In the genomic region with DNA sequence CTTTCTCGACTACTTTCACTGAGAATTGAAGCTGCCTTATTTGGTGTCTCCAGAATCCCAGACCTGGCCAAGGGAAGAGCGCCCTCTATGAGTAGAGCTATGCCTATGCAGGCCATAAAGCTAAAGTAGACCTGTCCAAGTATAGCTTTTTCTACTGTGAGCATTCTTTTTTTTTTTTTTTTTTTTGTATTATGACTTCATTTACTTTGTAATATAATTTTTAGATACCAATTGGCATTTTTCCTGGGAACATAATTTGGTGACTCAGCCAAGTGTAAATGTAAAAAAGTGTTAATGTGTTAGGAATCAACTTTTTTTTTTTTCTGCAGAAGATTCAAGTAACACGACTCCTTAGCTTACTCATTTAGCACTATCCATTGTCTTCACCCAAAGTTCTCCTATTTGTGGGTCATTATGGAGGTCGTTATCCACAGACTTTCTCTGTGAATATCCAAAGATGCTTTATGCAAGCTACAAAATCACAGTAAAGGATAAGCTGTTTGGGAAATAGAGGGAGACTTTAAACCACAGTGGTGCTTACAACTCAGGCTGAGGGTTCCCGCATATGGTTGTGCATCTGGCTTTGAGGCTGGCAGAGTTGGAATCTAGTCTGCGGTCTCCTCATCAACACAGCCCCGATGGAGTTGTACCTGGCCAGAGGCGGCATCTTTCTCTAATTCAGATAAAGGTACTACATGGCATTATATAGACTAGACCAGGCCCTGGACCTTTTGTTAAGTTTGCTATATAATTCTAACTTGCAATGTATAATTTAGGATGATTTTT, we compare ENCODE assay signal across 8 cellular contexts.
DNase-seq lines count a peak whose midpoint lies in the region; ATAC-seq and TF ChIP-seq lines count a peak whose summit lies in the region.

No MANE protein-coding gene starts in this region.

- H3K4me3 Mint-ChIP-seq in activated CD4-positive, alpha-beta T cell treated with anti-CD3 and anti-CD28 coated beads, Interleukin-2, amount 10 ng/mL, durations not matched to agents 7 days and 5 days, result no peak overlapping the region

- H3K27me3 Mint-ChIP-seq in activated CD4-positive, alpha-beta T cell treated with anti-CD3 and anti-CD28 coated beads, Interleukin-2, amount 10 ng/mL, durations not matched to agents 7 days and 5 days, result no peaks in the 10 kb centered on the region

- H3K27ac ChIP-seq in SJCRH30, result no peak overlapping the region
- H3K27ac ChIP-seq in coronary artery, result no peak overlapping the region

- CTCF ChIA-PET in activated CD4-positive, alpha-beta T cell treated with anti-CD3 and anti-CD28 coated beads, Interleukin-2, amount 10 ng/mL, durations not matched to agents 7 days and 5 days (lab: Charles Lee), result interaction anchor here (0.7 kb wide), 1 partner anchor 71 kb away, joined by 4 read pairs; no protein-coding TSS in a partner anchor

- H3K4me3 ChIP-seq in SJCRH30, result no peak overlapping the region
- no peak overlapping the region for H3K4me3 ChIP-seq in coronary artery

- no peaks in the 10 kb centered on the region for H3K9me3 ChIP-seq in SJCRH30 (replicated peaks)

- H3K27me3 ChIP-seq in SJCRH30, result no peaks in the 10 kb centered on the region

- ATAC-seq in HG03045 (IDR thresholded peaks at IDR 0.05; ENCODE audit: unreplicated experiment), result peak; percentile 52

- H3K36me3 ChIP-seq in SJCRH30, result no peaks in the 10 kb centered on the region

- H3K36me3 Mint-ChIP-seq in activated CD4-positive, alpha-beta T cell treated with anti-CD3 and anti-CD28 coated beads, Interleukin-2, amount 10 ng/mL, durations not matched to agents 7 days and 5 days (ENCODE audit: low read depth), result no peaks in the 10 kb centered on the region

- TF ChIP-seq CTCF in coronary artery (IDR thresholded peaks at IDR 0.05), result no peak

- no peaks in the 10 kb centered on the region for H3K4me1 Mint-ChIP-seq in activated CD4-positive, alpha-beta T cell treated with anti-CD3 and anti-CD28 coated beads, Interleukin-2, amount 10 ng/mL, durations not matched to agents 7 days and 5 days

- peak; percentile 4 for DNase-seq in activated CD4-positive, alpha-beta T cell treated with anti-CD3 and anti-CD28 coated beads for 48 hours
- no peak for DNase-seq in activated CD4-positive, alpha-beta T cell treated with anti-CD3 and anti-CD28 coated beads, Interleukin-2, amount 10 ng/mL, durations not matched to agents 7 days and 5 days
- peak; percentile 24 to 75 for DNase-seq in SJCRH30
- DNase-seq in iPS DF 4.7 (ENCODE audit: extremely low read depth, low spot score), result peak; percentile 11
- DNase-seq in activated CD8-positive, alpha-beta memory T cell treated with anti-CD3 and anti-CD28 coated beads for 24 hours, result no peak
- DNase-seq in coronary artery (ENCODE audit: low spot score), result no peak
- no peak for DNase-seq in dedifferentiated amniotic fluid mesenchymal stem cell (ENCODE audit: extremely low spot score)

- no peak overlapping the region for H3K27ac Mint-ChIP-seq in activated CD4-positive, alpha-beta T cell treated with anti-CD3 and anti-CD28 coated beads, Interleukin-2, amount 10 ng/mL, durations not matched to agents 7 days and 5 days

- POLR2A ChIA-PET in activated CD4-positive, alpha-beta T cell treated with anti-CD3 and anti-CD28 coated beads, Interleukin-2, amount 10 ng/mL, durations not matched to agents 7 days and 5 days (lab: Charles Lee), result no interaction called here

- H3K9me3 Mint-ChIP-seq in activated CD4-positive, alpha-beta T cell treated with anti-CD3 and anti-CD28 coated beads, Interleukin-2, amount 10 ng/mL, durations not matched to agents 7 days and 5 days, result peaks cover 7% of the 10 kb centered on the region

- H3K4me1 ChIP-seq in SJCRH30, result no peaks in the 10 kb centered on the region

Comparison
In these comparisons a context has a peak if more than half of its experiments do, and no peak if none do; other contexts are left out.
1. DNase-seq: peak in activated CD4-positive, alpha-beta T cell treated with anti-CD3 and anti-CD28 coated beads for 48 hours (single experiment), SJCRH30 (2 of 2) and iPS DF 4.7 (single experiment); none in activated CD4-positive, alpha-beta T cell treated with anti-CD3 and anti-CD28 coated beads, Interleukin-2, amount 10 ng/mL, durations not matched to agents 7 days and 5 days (single experiment), activated CD8-positive, alpha-beta memory T cell treated with anti-CD3 and anti-CD28 coated beads for 24 hours (single experiment), coronary artery (single experiment) and dedifferentiated amniotic fluid mesenchymal stem cell (single experiment).